Comparison of ENCODE assay signal across 8 cellular contexts in the genomic region with DNA sequence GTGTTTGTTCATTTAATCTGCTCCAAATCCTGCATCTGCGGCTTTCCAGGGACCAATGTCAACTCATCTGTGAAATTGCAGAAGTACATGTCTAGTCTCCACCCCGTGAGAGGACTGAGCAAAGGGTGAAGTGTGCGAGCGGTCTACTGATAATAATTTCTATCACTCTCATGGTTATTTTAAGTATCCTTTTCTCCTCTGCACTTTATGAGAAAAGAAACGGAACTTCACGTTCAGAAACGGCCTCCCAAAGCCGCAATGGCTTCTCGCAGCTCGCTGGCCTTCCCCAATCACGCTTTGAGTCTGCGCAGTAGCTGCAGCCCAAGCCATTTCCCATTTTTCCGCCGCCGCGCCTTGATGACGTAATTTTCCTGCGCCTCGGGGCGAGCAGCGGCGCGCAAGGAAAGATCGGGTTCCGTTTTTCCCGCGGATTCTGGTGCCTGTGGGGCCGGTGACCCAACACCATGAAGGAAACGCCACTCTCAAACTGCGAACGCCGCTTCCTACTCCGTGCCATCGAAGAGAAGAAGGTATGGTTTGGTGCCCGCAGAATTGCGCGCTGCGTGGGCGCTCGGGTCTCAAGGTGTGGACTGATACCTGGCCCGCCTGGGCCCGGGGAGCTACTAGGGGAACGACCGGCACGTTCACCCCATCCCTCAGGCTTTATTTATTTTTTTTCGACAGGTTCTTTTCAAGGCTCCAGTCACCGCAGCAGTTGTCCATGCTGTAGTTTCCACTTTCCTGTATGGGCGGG. TPM values are rescaled to one million over a fixed set of nuclear protein-coding genes. Genes with fewer than 3 reads are reported as not detected.
DNase-seq lines count a peak whose midpoint lies in the region; ATAC-seq and TF ChIP-seq lines count a peak whose summit lies in the region.

A gene with protein sequence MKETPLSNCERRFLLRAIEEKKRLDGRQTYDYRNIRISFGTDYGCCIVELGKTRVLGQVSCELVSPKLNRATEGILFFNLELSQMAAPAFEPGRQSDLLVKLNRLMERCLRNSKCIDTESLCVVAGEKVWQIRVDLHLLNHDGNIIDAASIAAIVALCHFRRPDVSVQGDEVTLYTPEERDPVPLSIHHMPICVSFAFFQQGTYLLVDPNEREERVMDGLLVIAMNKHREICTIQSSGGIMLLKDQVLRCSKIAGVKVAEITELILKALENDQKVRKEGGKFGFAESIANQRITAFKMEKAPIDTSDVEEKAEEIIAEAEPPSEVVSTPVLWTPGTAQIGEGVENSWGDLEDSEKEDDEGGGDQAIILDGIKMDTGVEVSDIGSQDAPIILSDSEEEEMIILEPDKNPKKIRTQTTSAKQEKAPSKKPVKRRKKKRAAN (plus strand): TSS at position 363 of the 754 bp plus-strand sequence. CDS start 102 bp downstream, at position 465.

- H3K4me1 ChIP-seq in BE2C, result no peaks in the 10 kb centered on the region

- DNase-seq in BE2C, result peak; percentile 92
- peak; percentile 64 for DNase-seq in GM19240 (ENCODE audit: insufficient read length, low spot score)
- peak; percentile 73 for DNase-seq in NCI-H526 treated with DMSO at 0.1 percent for 48 hours (lab: John Stamatoyannopoulos, UW)
- DNase-seq in activated CD4-positive, alpha-beta T cell treated with anti-CD3 and anti-CD28 coated beads, Interleukin-2, amount 10 ng/mL, durations not matched to agents 24 days and 14 days, result peak; percentile 99
- peak; percentile 91 for DNase-seq in coronary artery (ENCODE audit: low spot score)
- peak; percentile 93 to 94 for DNase-seq in left colon
- DNase-seq in stimulated activated CD4-positive, alpha-beta T cell treated with anti-CD3 and anti-CD28 coated beads, Interleukin-1b, Interleukin-23, amount 100 ng/mL, for 48 hours, result peak; percentile 92

- intact Hi-C loops in activated CD4-positive, alpha-beta T cell treated with anti-CD3 and anti-CD28 coated beads, Interleukin-2, amount 10 ng/mL, durations not matched to agents 24 days and 14 days (cut with micrococcal nuclease), result loop anchor here (1.0 to 10.0 kb wide), 5 partner anchors 17 to 611 kb away; a partner anchor contains a TSS
- intact Hi-C loops in left colon (cut with DNase I, micrococcal nuclease), result no loop called here

- H3K36me3 ChIP-seq in BE2C, result peaks cover 36% of the 10 kb centered on the region

- no peaks in the 10 kb centered on the region for H3K9me3 ChIP-seq in BE2C

- H3K4me1 Mint-ChIP-seq in activated CD4-positive, alpha-beta T cell treated with anti-CD3 and anti-CD28 coated beads, Interleukin-2, amount 10 ng/mL, durations not matched to agents 24 days and 14 days, result peaks cover 47% of the 10 kb centered on the region

- H3K27ac Mint-ChIP-seq in activated CD4-positive, alpha-beta T cell treated with anti-CD3 and anti-CD28 coated beads, Interleukin-2, amount 10 ng/mL, durations not matched to agents 24 days and 14 days, result peak within 1 kb of the TSS; percentile 96

- H3K9me3 Mint-ChIP-seq in activated CD4-positive, alpha-beta T cell treated with anti-CD3 and anti-CD28 coated beads, Interleukin-2, amount 10 ng/mL, durations not matched to agents 24 days and 14 days, result no peaks in the 10 kb centered on the region

- H3K27me3 Mint-ChIP-seq in activated CD4-positive, alpha-beta T cell treated with anti-CD3 and anti-CD28 coated beads, Interleukin-2, amount 10 ng/mL, durations not matched to agents 24 days and 14 days, result peaks cover 3% of the 10 kb centered on the region

- no peaks in the 10 kb centered on the region for H3K27me3 ChIP-seq in BE2C

- H3K36me3 Mint-ChIP-seq in activated CD4-positive, alpha-beta T cell treated with anti-CD3 and anti-CD28 coated beads, Interleukin-2, amount 10 ng/mL, durations not matched to agents 24 days and 14 days (ENCODE audit: low read depth), result peaks cover 28% of the 10 kb centered on the region

- peak within 1 kb of the TSS; percentile 83 for H3K4me3 Mint-ChIP-seq in activated CD4-positive, alpha-beta T cell treated with anti-CD3 and anti-CD28 coated beads, Interleukin-2, amount 10 ng/mL, durations not matched to agents 24 days and 14 days

- H3K4me3 ChIP-seq in BE2C (ENCODE audit: low read depth, low read length) (peak within 1 kb of the TSS; percentile 93), coronary artery (peak within 1 kb of the TSS; percentile 94)

- TF ChIP-seq CTCF in BE2C (IDR thresholded peaks at IDR 0.05; ENCODE audit: low read depth, low read length) (no peak), coronary artery (IDR thresholded peaks at IDR 0.05) (no peak)

- peak within 1 kb of the TSS; percentile 77 to 94 for H3K27ac ChIP-seq in coronary artery

- ATAC-seq in HG03460 (IDR thresholded peaks at IDR 0.05; ENCODE audit: unreplicated experiment) (peak; percentile 76), left colon (peak; percentile 99)

RNA-seq across cellular contexts. Expression of the gene that starts here (rescaled TPM):
- 27.5 TPM for polyA plus RNA-seq in BE2C (2012; ENCODE audit: insufficient read depth, insufficient read length, low read depth)
- 76.9 and 78.8 TPM in 2 replicates for total RNA-seq in activated CD4-positive, alpha-beta T cell treated with anti-CD3 and anti-CD28 coated beads, Interleukin-2, amount 10 ng/mL, durations not matched to agents 24 days and 14 days
- total RNA-seq in left colon, result 10 to 100 TPM; 10.2 to 13.2 TPM

Comparison
In these comparisons a context has a peak if more than half of its experiments do, and no peak if none do; other contexts are left out.
1. Peak in every context shown above with its lines: DNase-seq, ATAC-seq, H3K4me3 ChIP-seq and H3K27ac ChIP-seq.